Comparison of ENCODE assay signal across 1 cellular context in the genomic region with DNA sequence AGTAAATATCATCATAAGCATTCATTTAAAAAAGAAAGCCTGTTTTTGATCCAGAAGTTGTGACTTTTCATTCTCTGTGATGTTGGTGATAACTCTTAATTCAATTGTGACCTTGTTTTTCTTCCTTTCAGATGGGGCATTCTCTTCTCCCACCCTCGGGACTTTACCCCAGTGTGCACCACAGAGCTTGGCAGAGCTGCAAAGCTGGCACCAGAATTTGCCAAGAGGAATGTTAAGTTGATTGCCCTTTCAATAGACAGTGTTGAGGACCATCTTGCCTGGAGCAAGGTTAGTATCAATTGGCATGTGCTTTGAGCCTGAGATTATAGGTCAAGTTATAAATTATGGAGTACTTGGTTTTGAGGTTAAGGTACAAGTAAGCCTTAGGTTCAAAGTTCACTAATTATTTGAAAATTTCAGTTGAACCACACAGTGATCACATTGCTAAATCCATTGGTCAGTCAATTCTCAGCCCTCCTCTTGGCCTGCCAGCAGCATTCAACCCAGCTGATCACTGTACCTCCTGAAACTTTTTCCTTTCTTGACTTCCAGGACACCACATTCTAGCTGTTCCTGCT.
TF ChIP-seq lines count a peak whose summit lies in the region.

No MANE protein-coding gene starts in this region.

TF ChIP-seq in WTC11, 78 proteins besides CTCF, POLR2A, EP300 and RAD21 (continued from another document):
- no peak for TF ChIP-seq AR (CRISPR knock-in tag; IDR thresholded peaks at IDR 0.05)
- no peak for TF ChIP-seq ATF3 (CRISPR knock-in tag; conservative IDR thresholded peaks at IDR 0.05)
- no peak for TF ChIP-seq ZNF138 (CRISPR knock-in tag; conservative IDR thresholded peaks at IDR 0.05)
- TF ChIP-seq GABPB1 (CRISPR knock-in tag; IDR thresholded peaks at IDR 0.05) = no peak
- TF ChIP-seq NR2C2 (CRISPR knock-in tag; IDR thresholded peaks at IDR 0.05) = no peak
- no peak for TF ChIP-seq ZNF512 (CRISPR knock-in tag; IDR thresholded peaks at IDR 0.05; ENCODE audit: borderline replicate concordance)
- no peak for TF ChIP-seq FOXK1 (CRISPR knock-in tag; IDR thresholded peaks at IDR 0.05)
- TF ChIP-seq ZNF396 (CRISPR knock-in tag; IDR thresholded peaks at IDR 0.05; ENCODE audit: borderline replicate concordance) = no peak
- TF ChIP-seq RORB (CRISPR knock-in tag; IDR thresholded peaks at IDR 0.05) = no peak
- no peak for TF ChIP-seq SMAD4 (CRISPR knock-in tag; IDR thresholded peaks at IDR 0.05)
- no peak for TF ChIP-seq ZNF263 (CRISPR knock-in tag; IDR thresholded peaks at IDR 0.05; ENCODE audit: low read depth)
- no peak for TF ChIP-seq ZNF425 (CRISPR knock-in tag; conservative IDR thresholded peaks at IDR 0.05)
- no peak for TF ChIP-seq TEAD1 (CRISPR knock-in tag; IDR thresholded peaks at IDR 0.05)
- no peak for TF ChIP-seq PRDM15 (CRISPR knock-in tag; IDR thresholded peaks at IDR 0.05)
